Comparison of ENCODE assay signal across 7 cellular contexts in the genomic region with DNA sequence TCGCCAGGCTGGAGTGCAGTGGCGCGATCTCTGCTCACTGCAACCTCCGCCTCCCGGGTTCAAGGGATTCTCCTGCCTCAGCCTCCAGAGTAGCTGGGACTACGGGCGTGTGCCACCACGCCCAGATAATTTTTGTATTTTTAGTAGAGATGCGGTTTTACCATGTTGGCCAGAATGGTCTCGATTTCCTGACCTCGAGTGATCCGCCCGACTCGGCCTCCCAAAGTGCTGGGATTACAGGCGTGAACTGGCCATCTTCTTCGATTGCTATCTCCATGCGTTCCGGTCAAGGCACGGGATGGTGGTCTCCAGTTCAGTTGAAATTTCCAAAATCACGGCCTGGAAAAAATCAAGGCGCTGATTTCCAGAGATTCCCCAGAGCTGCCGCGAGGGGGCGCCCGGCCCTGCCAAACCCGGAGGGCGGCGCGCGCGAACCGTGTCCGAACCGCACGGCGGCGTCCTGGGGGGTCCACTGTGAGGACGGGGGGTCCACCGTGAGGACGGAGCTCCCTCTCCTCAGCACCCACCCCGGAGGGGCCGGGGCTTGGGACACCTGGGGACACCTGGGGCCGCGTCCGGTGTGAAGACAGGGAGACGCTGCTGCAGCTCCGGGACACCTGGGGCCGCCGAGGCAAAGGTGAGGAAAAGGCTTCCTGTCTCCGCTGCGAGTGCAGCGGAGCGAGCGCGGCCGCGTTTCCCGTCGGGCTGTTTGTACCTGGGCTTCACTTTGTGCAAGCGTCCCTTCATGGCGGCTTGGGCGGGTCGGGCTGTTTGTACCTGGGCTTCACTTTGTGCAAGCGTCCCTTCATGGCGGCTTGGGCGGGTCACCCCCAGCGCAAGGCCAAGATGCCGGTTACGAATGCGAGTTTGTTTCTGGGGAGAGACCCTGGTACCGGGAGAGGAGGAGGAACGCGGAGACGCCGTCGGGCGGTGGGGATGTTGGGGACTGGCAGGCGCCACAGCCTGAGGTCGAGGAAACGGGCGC.
DNase-seq lines count a peak whose midpoint lies in the region; ATAC-seq and TF ChIP-seq lines count a peak whose summit lies in the region.
"Not testable (repeated sequence)": the region's sequence is repeated elsewhere in the genome, so short reads cannot be mapped to it uniquely, and the experiment has no call there.

No MANE protein-coding gene starts in this region.

- H3K36me3 Mint-ChIP-seq in activated CD4-positive, alpha-beta T cell treated with anti-CD3 and anti-CD28 coated beads, Interleukin-2, amount 10 ng/mL, durations not matched to agents 7 days and 5 days (ENCODE audit: low read depth), result not testable (repeated sequence)

- H3K27ac ChIP-seq in right lobe of liver, result not testable (repeated sequence)
- H3K27ac ChIP-seq in skin epidermis, result peak overlapping the region in 4 of 21 experiments; percentile 42 to 80 (median 69)

- not testable (repeated sequence) for H3K9me3 Mint-ChIP-seq in activated CD4-positive, alpha-beta T cell treated with anti-CD3 and anti-CD28 coated beads, Interleukin-2, amount 10 ng/mL, durations not matched to agents 7 days and 5 days

- peak; percentile 55 to 74 (median 73) for ATAC-seq in right lobe of liver

- not testable (repeated sequence) for H3K27me3 Mint-ChIP-seq in activated CD4-positive, alpha-beta T cell treated with anti-CD3 and anti-CD28 coated beads, Interleukin-2, amount 10 ng/mL, durations not matched to agents 7 days and 5 days

- H3K27me3 ChIP-seq in right lobe of liver, result not testable (repeated sequence)

- not testable (repeated sequence) for TF ChIP-seq POLR2A in right lobe of liver (IDR thresholded peaks at IDR 0.05)

- CTCF ChIA-PET in activated CD4-positive, alpha-beta T cell treated with anti-CD3 and anti-CD28 coated beads, Interleukin-2, amount 10 ng/mL, durations not matched to agents 7 days and 5 days (lab: Charles Lee), result not testable (repeated sequence)

- WGBS in right lobe of liver (ENCODE audit: insufficient coverage, low coverage, low lambda C conversion rate, missing lambda C conversion rate), result 21% methylated on average over 32 of the region's 81 CpGs

- H3K4me3 Mint-ChIP-seq in activated CD4-positive, alpha-beta T cell treated with anti-CD3 and anti-CD28 coated beads, Interleukin-2, amount 10 ng/mL, durations not matched to agents 7 days and 5 days, result peak overlapping the region; percentile 70

- not testable (repeated sequence) for DNase-seq in GM12864 (ENCODE audit: low read depth); astrocyte of the cerebellum (ENCODE audit: low read depth); fibroblast of pulmonary artery (ENCODE audit: low read depth)
- DNase-seq in NCI-H2171 (lab: John Stamatoyannopoulos, UW), result peak; percentile 15
- peak; percentile 30 for DNase-seq in activated CD4-positive, alpha-beta T cell treated with anti-CD3 and anti-CD28 coated beads, Interleukin-2, amount 10 ng/mL, durations not matched to agents 7 days and 5 days
- DNase-seq in right lobe of liver, result peak in 2 of 3 donors; percentile 28 to 62

- TF ChIP-seq CTCF in GM12864 (IDR thresholded peaks at IDR 0.05; ENCODE audit: low read depth, low read length, missing control alignments) (peak; percentile 36), astrocyte of the cerebellum (IDR thresholded peaks at IDR 0.05; ENCODE audit: low read depth, low read length, missing control alignments) (peak; percentile 15), right lobe of liver (IDR thresholded peaks at IDR 0.05) (peak; percentile 34 to 50 (median 48))
- TF ChIP-seq CTCF in fibroblast of pulmonary artery (IDR thresholded peaks at IDR 0.05; ENCODE audit: low read length, missing control alignments), result not testable (repeated sequence)

- H3K4me1 ChIP-seq in right lobe of liver, result not testable (repeated sequence)

- POLR2A ChIA-PET in activated CD4-positive, alpha-beta T cell treated with anti-CD3 and anti-CD28 coated beads, Interleukin-2, amount 10 ng/mL, durations not matched to agents 7 days and 5 days (lab: Charles Lee), result interaction anchor here (0.6 kb wide), 1 partner anchor 528 kb away, joined by 3 read pairs; no protein-coding TSS in a partner anchor

- intact Hi-C loops in right lobe of liver (cut with DNase I), result not testable (repeated sequence)

- not testable (repeated sequence) for H3K27ac Mint-ChIP-seq in activated CD4-positive, alpha-beta T cell treated with anti-CD3 and anti-CD28 coated beads, Interleukin-2, amount 10 ng/mL, durations not matched to agents 7 days and 5 days

- not testable (repeated sequence) for H3K9me3 ChIP-seq in right lobe of liver

- H3K4me1 Mint-ChIP-seq in activated CD4-positive, alpha-beta T cell treated with anti-CD3 and anti-CD28 coated beads, Interleukin-2, amount 10 ng/mL, durations not matched to agents 7 days and 5 days, result not testable (repeated sequence)

- not testable (repeated sequence) for H3K36me3 ChIP-seq in right lobe of liver

- in situ Hi-C loops in astrocyte of the cerebellum (cut with HindIII; ENCODE audit: low sequenced_read_pairs), result not testable (repeated sequence)

- not testable (repeated sequence) for H3K4me3 ChIP-seq in GM12864 (ENCODE audit: low read depth, low read length)
- peak overlapping the region; percentile 18 for H3K4me3 ChIP-seq in astrocyte of the cerebellum (ENCODE audit: low read depth, low read length)
- H3K4me3 ChIP-seq in fibroblast of pulmonary artery (replicated peaks; ENCODE audit: low read depth, low read length), result peak overlapping the region; percentile 14
- H3K4me3 ChIP-seq in right lobe of liver, result peak overlapping the region; percentile 26 to 49 (median 43)
- peak overlapping the region; percentile 30 to 53 (median 45) for H3K4me3 ChIP-seq in skin epidermis
